In genomic region chr11:114265084-114265878, GRCh38 we compare ENCODE assay signal across 24 cellular contexts. TPM values are rescaled to one million over a fixed set of nuclear protein-coding genes. Genes with fewer than 3 reads are reported as not detected.
DNase-seq lines count a peak whose midpoint lies in the region; ATAC-seq and TF ChIP-seq lines count a peak whose summit lies in the region.
"Had no signal": no experiment of that assay in that cellular context is flagged by ENCODE, and none has a peak within 500 bp of the region (broad histone marks: within the 10 kb centered on the region; RNA-seq: fewer than 3 reads in every experiment).

No MANE protein-coding gene starts in this region.

- H3K9ac ChIP-seq in Karpas-422 (ENCODE audit: low read length) = no peak overlapping the region

- TF ChIP-seq CTCF in right atrium auricular region (IDR thresholded peaks at IDR 0.05) = no peak
- no peak for TF ChIP-seq CTCF in coronary artery (IDR thresholded peaks at IDR 0.05)

- H3K4me1 ChIP-seq in right atrium auricular region (peaks cover 0 to 35% of the 10 kb centered on the region in 2 donors), Karpas-422 (ENCODE audit: low read length) (no peaks in the 10 kb centered on the region)
- H3K4me1 ChIP-seq: BE2C, SJCRH30 had no signal

- DNase-seq in right atrium auricular region (ENCODE audit: low spot score) (peak; percentile 57), Right ventricle myocardium superior (no peak), coronary artery (ENCODE audit: low spot score) (peak; percentile 40), left lobe of liver (ENCODE audit: low spot score) (peak; percentile 58), Karpas-422 (no peak)
- no peak for DNase-seq in activated CD8-positive, alpha-beta memory T cell treated with anti-CD3 and anti-CD28 coated beads, Interleukin-2, amount 50 U/mL, for 48 hours
- DNase-seq in stimulated activated CD4-positive, alpha-beta T cell treated with anti-CD3 and anti-CD28 coated beads, Interleukin-4, amount 100 ng/mL, for 4 hours = no peak
- DNase-seq: 8988T, ACHN, BE2C, Calu3, DMS79 treated with DMSO at 0.1 percent for 48 hours, GF-D8, H7, NCI-H1105 treated with DMSO at 0.1 percent for 48 hours, NCI-H146, NCI-H1930, NCI-H446, NCI-H524 treated with DMSO at 0.1 percent for 48 hours, NCI-H774, PC-3, SJCRH30 had no signal

- H3K4me2 ChIP-seq in Karpas-422 (ENCODE audit: low read depth, low read length, poor library complexity, severe bottlenecking) = no peak overlapping the region

- no peak overlapping the region for H3K27ac ChIP-seq in right atrium auricular region
- no peak overlapping the region for H3K27ac ChIP-seq in coronary artery
- no peak overlapping the region for H3K27ac ChIP-seq in Karpas-422 (ENCODE audit: low read length)
- H3K27ac ChIP-seq: SJCRH30 had no signal

- no peak overlapping the region for H2AFZ ChIP-seq in Karpas-422 (ENCODE audit: low read length)

- no peak for ATAC-seq in Right ventricle myocardium superior (ENCODE audit: poor library complexity)
- ATAC-seq in left lobe of liver = peak; percentile 46
- no peak for ATAC-seq in HG02884 (IDR thresholded peaks at IDR 0.05; ENCODE audit: unreplicated experiment)
- ATAC-seq: PC-3, SK-N-SH treated with all-trans-retinoic acid at 6 μM for 48 hours had no signal

- H3K36me3 ChIP-seq in right atrium auricular region = peaks cover 2% of the 10 kb centered on the region
- H3K36me3 ChIP-seq in Karpas-422 (ENCODE audit: insufficient read depth, low read length) = no peaks in the 10 kb centered on the region
- H3K36me3 ChIP-seq: BE2C, SJCRH30 had no signal

- H3K9me2 ChIP-seq in Karpas-422 (replicated peaks; ENCODE audit: insufficient read depth, low read length) = no peaks in the 10 kb centered on the region

- no peaks in the 10 kb centered on the region for H3K27me3 ChIP-seq in right atrium auricular region
- no peaks in the 10 kb centered on the region for H3K27me3 ChIP-seq in Karpas-422 (ENCODE audit: low read length)
- H3K27me3 ChIP-seq: SJCRH30 had no signal

- H3K4me3 ChIP-seq in right atrium auricular region = no peak overlapping the region
- no peak overlapping the region for H3K4me3 ChIP-seq in coronary artery
- no peak overlapping the region for H3K4me3 ChIP-seq in Karpas-422 (ENCODE audit: low read length)
- H3K4me3 ChIP-seq: SJCRH30 had no signal

- intact Hi-C loops in Right ventricle myocardium superior (cut with DNase I) = no loop called here

- peaks cover 0 to 1% of the 10 kb centered on the region in 2 donors for H3K9me3 ChIP-seq in right atrium auricular region
- no peaks in the 10 kb centered on the region for H3K9me3 ChIP-seq in Karpas-422 (ENCODE audit: low read length)
- H3K9me3 ChIP-seq: BE2C, SJCRH30 had no signal

- H3K79me2 ChIP-seq in Karpas-422 (ENCODE audit: low read length) = no peaks in the 10 kb centered on the region

- H4K20me1 ChIP-seq in Karpas-422 (ENCODE audit: insufficient read depth, low read depth, low read length) = no peaks in the 10 kb centered on the region

RNA-seq across cellular contexts. Expression of gene NNMT, which starts 30.9 kb away (rescaled TPM):
- total RNA-seq in right atrium auricular region = 100 to 1,000 TPM in 1 of 2 donors, 10 to 100 TPM in 1; 83.7 to 240 TPM
- 29.8 TPM for total RNA-seq in Right ventricle myocardium superior
- total RNA-seq in left lobe of liver = 588 TPM
- total RNA-seq in Karpas-422 (2014; rRNA removed; shearing (Covaris generic); ENCODE audit: low replicate concordance) = not detected in 2 replicates
- total RNA-seq: H7 had no signal

Comparison
In these comparisons a context has a peak if more than half of its experiments do, and no peak if none do; other contexts are left out.
1. DNase-seq: peak in right atrium auricular region (single experiment), coronary artery (single experiment) and left lobe of liver (single experiment); none in Right ventricle myocardium superior (single experiment), activated CD8-positive, alpha-beta memory T cell treated with anti-CD3 and anti-CD28 coated beads, Interleukin-2, amount 50 U/mL, for 48 hours (single experiment), Karpas-422 (single experiment) and stimulated activated CD4-positive, alpha-beta T cell treated with anti-CD3 and anti-CD28 coated beads, Interleukin-4, amount 100 ng/mL, for 4 hours (0 of 2).
2. RNA of gene NNMT, which starts 30.9 kb away (total RNA-seq): 588 TPM in left lobe of liver (single experiment), 83.7 to 240 TPM in right atrium auricular region and 29.8 TPM in Right ventricle myocardium superior (single experiment); not detected in Karpas-422; every median in the first group is over 10 times any median in the second.